1 cellular context compared by ENCODE assay signal in the genomic region with DNA sequence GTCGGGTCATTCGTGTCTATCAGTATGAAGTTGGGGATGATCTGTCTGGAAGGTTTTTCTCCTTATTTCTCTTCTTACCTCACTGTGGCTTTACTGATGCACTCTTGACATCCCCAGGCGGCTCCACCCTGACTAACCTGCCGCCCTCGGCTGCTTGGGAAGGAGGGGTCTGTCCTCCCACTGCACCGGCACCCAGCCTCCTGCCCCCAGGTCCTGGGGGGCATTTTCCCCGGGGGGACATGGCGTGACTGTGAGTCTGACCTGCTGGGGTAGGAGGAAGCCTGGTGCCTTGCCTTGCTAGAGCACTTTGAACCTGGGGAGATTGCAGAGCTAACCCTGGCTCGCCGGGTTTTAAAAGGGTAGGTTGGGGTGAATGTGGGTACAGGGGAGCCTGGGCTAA.
TF ChIP-seq lines count a peak whose summit lies in the region.

No MANE protein-coding gene starts in this region.

TF ChIP-seq in K562, 482 proteins besides CTCF, POLR2A, EP300 and RAD21:
- TF ChIP-seq POLR2B (IDR thresholded peaks at IDR 0.05; ENCODE audit: low read depth, partially characterized antibody) (no peak), KLF16 (IDR thresholded peaks at IDR 0.05) (no peak), ILF3 (IDR thresholded peaks at IDR 0.05; ENCODE audit: borderline replicate concordance) (no peak), POLR2G (IDR thresholded peaks at IDR 0.05; ENCODE audit: low read depth, low read length) (peak; percentile 39; the same call in 1 of the 2 replicates), PCBP1 (IDR thresholded peaks at IDR 0.05; ENCODE audit: low read depth, low read length, poor library complexity, severe bottlenecking) (no peak)
- TF ChIP-seq, protein P1, sequence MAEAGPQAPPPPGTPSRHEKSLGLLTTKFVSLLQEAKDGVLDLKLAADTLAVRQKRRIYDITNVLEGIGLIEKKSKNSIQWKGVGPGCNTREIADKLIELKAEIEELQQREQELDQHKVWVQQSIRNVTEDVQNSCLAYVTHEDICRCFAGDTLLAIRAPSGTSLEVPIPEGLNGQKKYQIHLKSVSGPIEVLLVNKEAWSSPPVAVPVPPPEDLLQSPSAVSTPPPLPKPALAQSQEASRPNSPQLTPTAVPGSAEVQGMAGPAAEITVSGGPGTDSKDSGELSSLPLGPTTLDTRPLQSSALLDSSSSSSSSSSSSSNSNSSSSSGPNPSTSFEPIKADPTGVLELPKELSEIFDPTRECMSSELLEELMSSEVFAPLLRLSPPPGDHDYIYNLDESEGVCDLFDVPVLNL (CRISPR knock-in tag; IDR thresholded peaks at IDR 0.05; ENCODE audit: low read depth): no peak
